ENCODE assay signal across 1 cellular context in the genomic region with DNA sequence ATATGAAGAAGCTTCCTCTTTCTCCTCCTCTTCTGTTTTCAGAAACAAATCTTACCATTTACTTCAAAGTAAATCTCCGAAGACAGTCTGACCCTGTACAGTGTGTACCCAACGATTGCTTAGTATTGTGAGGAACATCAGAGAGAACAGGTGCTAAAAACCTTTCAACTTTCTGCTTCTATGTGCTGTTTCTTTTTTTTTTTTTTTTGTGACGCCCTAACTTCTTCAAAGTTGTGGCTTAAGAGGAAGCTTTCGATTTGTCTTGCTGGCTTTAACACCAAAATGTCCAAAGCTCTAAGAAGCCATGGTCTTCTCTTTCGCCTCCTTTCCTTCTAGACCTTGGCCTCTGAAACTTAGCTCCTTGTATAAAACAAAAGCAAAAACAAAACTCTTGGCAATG.
TF ChIP-seq lines count a peak whose summit lies in the region.

No MANE protein-coding gene starts in this region.

TF ChIP-seq in SK-N-SH, 30 proteins besides CTCF, POLR2A, EP300 and RAD21 (continued from another document):
- TF ChIP-seq, protein P1, sequence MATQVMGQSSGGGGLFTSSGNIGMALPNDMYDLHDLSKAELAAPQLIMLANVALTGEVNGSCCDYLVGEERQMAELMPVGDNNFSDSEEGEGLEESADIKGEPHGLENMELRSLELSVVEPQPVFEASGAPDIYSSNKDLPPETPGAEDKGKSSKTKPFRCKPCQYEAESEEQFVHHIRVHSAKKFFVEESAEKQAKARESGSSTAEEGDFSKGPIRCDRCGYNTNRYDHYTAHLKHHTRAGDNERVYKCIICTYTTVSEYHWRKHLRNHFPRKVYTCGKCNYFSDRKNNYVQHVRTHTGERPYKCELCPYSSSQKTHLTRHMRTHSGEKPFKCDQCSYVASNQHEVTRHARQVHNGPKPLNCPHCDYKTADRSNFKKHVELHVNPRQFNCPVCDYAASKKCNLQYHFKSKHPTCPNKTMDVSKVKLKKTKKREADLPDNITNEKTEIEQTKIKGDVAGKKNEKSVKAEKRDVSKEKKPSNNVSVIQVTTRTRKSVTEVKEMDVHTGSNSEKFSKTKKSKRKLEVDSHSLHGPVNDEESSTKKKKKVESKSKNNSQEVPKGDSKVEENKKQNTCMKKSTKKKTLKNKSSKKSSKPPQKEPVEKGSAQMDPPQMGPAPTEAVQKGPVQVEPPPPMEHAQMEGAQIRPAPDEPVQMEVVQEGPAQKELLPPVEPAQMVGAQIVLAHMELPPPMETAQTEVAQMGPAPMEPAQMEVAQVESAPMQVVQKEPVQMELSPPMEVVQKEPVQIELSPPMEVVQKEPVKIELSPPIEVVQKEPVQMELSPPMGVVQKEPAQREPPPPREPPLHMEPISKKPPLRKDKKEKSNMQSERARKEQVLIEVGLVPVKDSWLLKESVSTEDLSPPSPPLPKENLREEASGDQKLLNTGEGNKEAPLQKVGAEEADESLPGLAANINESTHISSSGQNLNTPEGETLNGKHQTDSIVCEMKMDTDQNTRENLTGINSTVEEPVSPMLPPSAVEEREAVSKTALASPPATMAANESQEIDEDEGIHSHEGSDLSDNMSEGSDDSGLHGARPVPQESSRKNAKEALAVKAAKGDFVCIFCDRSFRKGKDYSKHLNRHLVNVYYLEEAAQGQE (IDR thresholded peaks at IDR 0.05; ENCODE audit: low read depth, low read length) = no peak
- TF ChIP-seq, protein P2, sequence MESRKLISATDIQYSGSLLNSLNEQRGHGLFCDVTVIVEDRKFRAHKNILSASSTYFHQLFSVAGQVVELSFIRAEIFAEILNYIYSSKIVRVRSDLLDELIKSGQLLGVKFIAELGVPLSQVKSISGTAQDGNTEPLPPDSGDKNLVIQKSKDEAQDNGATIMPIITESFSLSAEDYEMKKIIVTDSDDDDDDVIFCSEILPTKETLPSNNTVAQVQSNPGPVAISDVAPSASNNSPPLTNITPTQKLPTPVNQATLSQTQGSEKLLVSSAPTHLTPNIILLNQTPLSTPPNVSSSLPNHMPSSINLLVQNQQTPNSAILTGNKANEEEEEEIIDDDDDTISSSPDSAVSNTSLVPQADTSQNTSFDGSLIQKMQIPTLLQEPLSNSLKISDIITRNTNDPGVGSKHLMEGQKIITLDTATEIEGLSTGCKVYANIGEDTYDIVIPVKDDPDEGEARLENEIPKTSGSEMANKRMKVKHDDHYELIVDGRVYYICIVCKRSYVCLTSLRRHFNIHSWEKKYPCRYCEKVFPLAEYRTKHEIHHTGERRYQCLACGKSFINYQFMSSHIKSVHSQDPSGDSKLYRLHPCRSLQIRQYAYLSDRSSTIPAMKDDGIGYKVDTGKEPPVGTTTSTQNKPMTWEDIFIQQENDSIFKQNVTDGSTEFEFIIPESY (IDR thresholded peaks at IDR 0.05; ENCODE audit: borderline replicate concordance, low read depth) = no peak
- TF ChIP-seq GATA2 (CRISPR knock-in tag; IDR thresholded peaks at IDR 0.05) = no peak
